In genomic region chr1:5981009-5981380, GRCh38 we compare ENCODE assay signal across 21 cellular contexts. TPM values are rescaled to one million over a fixed set of nuclear protein-coding genes. Genes with fewer than 3 reads are reported as not detected.
DNase-seq lines count a peak whose midpoint lies in the region; ATAC-seq and TF ChIP-seq lines count a peak whose summit lies in the region.
"Had no signal": no experiment of that assay in that cellular context is flagged by ENCODE, and none has a peak within 500 bp of the region (broad histone marks: within the 10 kb centered on the region; RNA-seq: fewer than 3 reads in every experiment).

No MANE protein-coding gene starts in this region.

- H3K27ac Mint-ChIP-seq in dendritic cell treated with granulocyte-macrophage colony-stimulating factor and Interleukin-4, amounts not matched to agents 40 ng/mL and 50 ng/mL, for 4 days, result peak overlapping the region; percentile 23
- peak overlapping the region; percentile 92 for H3K27ac Mint-ChIP-seq in nephron progenitor cell

- H3K9me3 ChIP-seq in BLaER1 treated with 17β-estradiol and CSF1 and Interleukin-3, amounts not matched to agents 10 nM and 100 nM (replicated peaks in 1 of 11), result no peaks in the 10 kb centered on the region
- H3K9me3 ChIP-seq in HEK293 (ENCODE audit: control insufficient read depth, insufficient read depth, low read depth, low read length), result no peaks in the 10 kb centered on the region
- H3K9me3 ChIP-seq: esophagus muscularis mucosa, mucosa of descending colon had no signal

- H4K20me1 ChIP-seq in BLaER1 treated with 17β-estradiol and CSF1 and Interleukin-3, amounts not matched to agents 10 nM and 100 nM, result peaks cover 0 to 11% (median 0%) of the 10 kb centered on the region in 11 experiments; a peak in 2 of 22 replicates

- H3K4me3 Mint-ChIP-seq in dendritic cell treated with granulocyte-macrophage colony-stimulating factor and Interleukin-4, amounts not matched to agents 40 ng/mL and 50 ng/mL, for 4 days, result no peak overlapping the region
- H3K4me3 Mint-ChIP-seq in nephron progenitor cell, result peak overlapping the region; percentile 43
- no peak overlapping the region for H3K4me3 Mint-ChIP-seq in activated T-cell treated with anti-CD3 and anti-CD28 coated beads, Interleukin-2, amount 50 U/mL, for 4 hours
- H3K4me3 Mint-ChIP-seq: CD8-positive, alpha-beta T cell; stimulated activated naive CD8-positive, alpha-beta T cell treated with anti-CD3 and anti-CD28 coated beads, Interleukin-15, amount 100 ng/mL, for 72 hours had no signal

- no peak for TF ChIP-seq CTCF in HEK293 (tag by site-specific recombination; IDR thresholded peaks at IDR 0.05)
- no peak for TF ChIP-seq CTCF in nephron progenitor cell (IDR thresholded peaks at IDR 0.05)

- intact Hi-C loops in dendritic cell treated with granulocyte-macrophage colony-stimulating factor and Interleukin-4, amounts not matched to agents 40 ng/mL and 50 ng/mL, for 4 days (cut with micrococcal nuclease), result no loop called here

- peaks cover 10 to 49% (median 26%) of the 10 kb centered on the region in 11 experiments; a peak in 21 of 22 replicates for H3K36me3 ChIP-seq in BLaER1 treated with 17β-estradiol and CSF1 and Interleukin-3, amounts not matched to agents 10 nM and 100 nM
- peaks cover 0 to 61% of the 10 kb centered on the region in 2 experiments; a peak in 1 of 3 replicates for H3K36me3 ChIP-seq in HEK293 (ENCODE audit: control insufficient read depth in 2 of 2, insufficient read depth in 1 of 2, low read length in 2 of 2)

- no peak for DNase-seq in nephron progenitor cell
- DNase-seq in 8988T, result no peak
- no peak for DNase-seq in activated T-cell treated with anti-CD3 and anti-CD28 coated beads, Interleukin-2, amount 50 U/mL, for 4 hours
- DNase-seq: activated CD4-positive, alpha-beta T cell treated with anti-CD3 and anti-CD28 coated beads, Interleukin-2, amount 50 U/mL, for 4 hours; activated naive CD4-positive, alpha-beta T cell; CD8-positive, alpha-beta T cell; effector CD8-positive, alpha-beta T cell; mucosa of descending colon; NCI-H1436 treated with DMSO at 0.1 percent for 48 hours; stimulated activated CD4-positive, alpha-beta T cell treated with anti-CD3 and anti-CD28 coated beads, Interleukin-4, amount 100 ng/mL, for 24 hours; stimulated activated naive CD8-positive, alpha-beta T cell treated with anti-CD3 and anti-CD28 coated beads, Interleukin-15, amount 100 ng/mL, for 72 hours; T-helper 17 cell; trophoblast cell had no signal

- H3K27me3 ChIP-seq in BLaER1 treated with 17β-estradiol and CSF1 and Interleukin-3, amounts not matched to agents 10 nM and 100 nM, result no peaks in the 10 kb centered on the region
- H3K27me3 ChIP-seq: esophagus muscularis mucosa had no signal

- ATAC-seq in GM21619 (IDR thresholded peaks at IDR 0.05; ENCODE audit: unreplicated experiment) (no peak), HG03196 (IDR thresholded peaks at IDR 0.05; ENCODE audit: unreplicated experiment) (no peak)
- ATAC-seq in activated T-cell treated with anti-CD3 and anti-CD28 coated beads, Interleukin-2, amount 50 U/mL, for 4 hours, result no peak
- ATAC-seq: CD8-positive, alpha-beta T cell; left lobe of liver; stimulated activated naive CD8-positive, alpha-beta T cell treated with anti-CD3 and anti-CD28 coated beads, Interleukin-15, amount 100 ng/mL, for 72 hours; T-helper 17 cell had no signal

- H3K4me1 ChIP-seq in BLaER1 treated with 17β-estradiol and CSF1 and Interleukin-3, amounts not matched to agents 10 nM and 100 nM, result peaks cover 50 to 75% (median 67%) of the 10 kb centered on the region in 10 experiments
- no peaks in the 10 kb centered on the region; the same call in 1 of the 2 replicates for H3K4me1 ChIP-seq in HEK293 (ENCODE audit: control insufficient read depth, insufficient read depth, low read length)

- H3K4me1 Mint-ChIP-seq in dendritic cell treated with granulocyte-macrophage colony-stimulating factor and Interleukin-4, amounts not matched to agents 40 ng/mL and 50 ng/mL, for 4 days (ENCODE audit: low read depth), result peaks cover 22% of the 10 kb centered on the region
- H3K4me1 Mint-ChIP-seq in nephron progenitor cell, result peaks cover 51% of the 10 kb centered on the region
- peaks cover 10% of the 10 kb centered on the region for H3K4me1 Mint-ChIP-seq in activated T-cell treated with anti-CD3 and anti-CD28 coated beads, Interleukin-2, amount 50 U/mL, for 4 hours (ENCODE audit: low read depth)

- peaks cover 49% of the 10 kb centered on the region for H3K36me3 Mint-ChIP-seq in dendritic cell treated with granulocyte-macrophage colony-stimulating factor and Interleukin-4, amounts not matched to agents 40 ng/mL and 50 ng/mL, for 4 days (ENCODE audit: low read depth)
- peaks cover 31% of the 10 kb centered on the region for H3K36me3 Mint-ChIP-seq in nephron progenitor cell (ENCODE audit: low read depth)
- peaks cover 1% of the 10 kb centered on the region for H3K36me3 Mint-ChIP-seq in activated T-cell treated with anti-CD3 and anti-CD28 coated beads, Interleukin-2, amount 50 U/mL, for 4 hours (ENCODE audit: insufficient read depth)

- peak overlapping the region in 5 of 10 experiments; percentile 1 to 41 (median 19); a peak in 8 of 20 replicates for H3K4me3 ChIP-seq in BLaER1 treated with 17β-estradiol and CSF1 and Interleukin-3, amounts not matched to agents 10 nM and 100 nM
- H3K4me3 ChIP-seq in HEK293 (ENCODE audit: low read depth, low read length), result no peak overlapping the region
- H3K4me3 ChIP-seq: esophagus muscularis mucosa, GM12878, mucosa of descending colon had no signal

- H3K9ac ChIP-seq in BLaER1 treated with 17β-estradiol and CSF1 and Interleukin-3, amounts not matched to agents 10 nM and 100 nM, result peak overlapping the region; percentile 41 to 68 (median 57); a peak in 20 of 22 replicates

- H3K9me3 Mint-ChIP-seq in dendritic cell treated with granulocyte-macrophage colony-stimulating factor and Interleukin-4, amounts not matched to agents 40 ng/mL and 50 ng/mL, for 4 days, result no peaks in the 10 kb centered on the region
- H3K9me3 Mint-ChIP-seq in nephron progenitor cell, result peaks cover 4% of the 10 kb centered on the region
- H3K9me3 Mint-ChIP-seq in activated T-cell treated with anti-CD3 and anti-CD28 coated beads, Interleukin-2, amount 50 U/mL, for 4 hours, result no peaks in the 10 kb centered on the region
- H3K9me3 Mint-ChIP-seq: CD8-positive, alpha-beta T cell; stimulated activated naive CD8-positive, alpha-beta T cell treated with anti-CD3 and anti-CD28 coated beads, Interleukin-15, amount 100 ng/mL, for 72 hours had no signal

- H3K27ac ChIP-seq in BLaER1 treated with 17β-estradiol and CSF1 and Interleukin-3, amounts not matched to agents 10 nM and 100 nM, result peak overlapping the region in 10 of 11 experiments; percentile 45 to 74 (median 66); a peak in 19 of 22 replicates
- no peak overlapping the region for H3K27ac ChIP-seq in HEK293 (ENCODE audit: extremely low read depth, low read depth, low read length)
- H3K27ac ChIP-seq: esophagus muscularis mucosa had no signal

- no peaks in the 10 kb centered on the region for H3K27me3 Mint-ChIP-seq in dendritic cell treated with granulocyte-macrophage colony-stimulating factor and Interleukin-4, amounts not matched to agents 40 ng/mL and 50 ng/mL, for 4 days
- no peaks in the 10 kb centered on the region for H3K27me3 Mint-ChIP-seq in nephron progenitor cell (ENCODE audit: low read depth, poor library complexity)
- H3K27me3 Mint-ChIP-seq in activated T-cell treated with anti-CD3 and anti-CD28 coated beads, Interleukin-2, amount 50 U/mL, for 4 hours (ENCODE audit: low read depth), result no peaks in the 10 kb centered on the region
- H3K27me3 Mint-ChIP-seq: stimulated activated naive CD8-positive, alpha-beta T cell treated with anti-CD3 and anti-CD28 coated beads, Interleukin-15, amount 100 ng/mL, for 72 hours; T-helper 17 cell had no signal

- POLR2A ChIA-PET in HEK293 (lab: Yijun Ruan, JAX), result interaction anchor here (1.5 kb wide), 1 partner anchor 11 kb away, joined by 9 read pairs; the partner anchor contains the start of gene NPHP4

- CTCF ChIA-PET in HEK293 (lab: Yijun Ruan, JAX), result interaction anchor here (0.7 to 3.0 kb wide), 4 partner anchors 9 to 54 kb away, joined by 3 to 12 read pairs (median 6); no protein-coding TSS in a partner anchor

- peak overlapping the region; percentile 73 to 93 (median 86) for H3K4me2 ChIP-seq in BLaER1 treated with 17β-estradiol and CSF1 and Interleukin-3, amounts not matched to agents 10 nM and 100 nM

TF ChIP-seq in HEK293, 187 proteins besides CTCF, POLR2A, EP300 and RAD21:
- TF ChIP-seq ZBTB17 (tag by site-specific recombination; IDR thresholded peaks at IDR 0.05) (peak; percentile 37), ZNF664 (tag by site-specific recombination; IDR thresholded peaks at IDR 0.05) (no peak)
TF ChIP-seq in HEK293: peak in this region for 1.

RNA-seq across cellular contexts. Expression of gene NPHP4, which starts 11.2 kb away (rescaled TPM):
- total RNA-seq in activated T-cell treated with anti-CD3 and anti-CD28 coated beads, Interleukin-2, amount 50 U/mL, for 4 hours, result 1 to 10 TPM; 7.0 to 9.3 (median 7.1) TPM
